10 cellular contexts compared by ENCODE assay signal in the genomic region with DNA sequence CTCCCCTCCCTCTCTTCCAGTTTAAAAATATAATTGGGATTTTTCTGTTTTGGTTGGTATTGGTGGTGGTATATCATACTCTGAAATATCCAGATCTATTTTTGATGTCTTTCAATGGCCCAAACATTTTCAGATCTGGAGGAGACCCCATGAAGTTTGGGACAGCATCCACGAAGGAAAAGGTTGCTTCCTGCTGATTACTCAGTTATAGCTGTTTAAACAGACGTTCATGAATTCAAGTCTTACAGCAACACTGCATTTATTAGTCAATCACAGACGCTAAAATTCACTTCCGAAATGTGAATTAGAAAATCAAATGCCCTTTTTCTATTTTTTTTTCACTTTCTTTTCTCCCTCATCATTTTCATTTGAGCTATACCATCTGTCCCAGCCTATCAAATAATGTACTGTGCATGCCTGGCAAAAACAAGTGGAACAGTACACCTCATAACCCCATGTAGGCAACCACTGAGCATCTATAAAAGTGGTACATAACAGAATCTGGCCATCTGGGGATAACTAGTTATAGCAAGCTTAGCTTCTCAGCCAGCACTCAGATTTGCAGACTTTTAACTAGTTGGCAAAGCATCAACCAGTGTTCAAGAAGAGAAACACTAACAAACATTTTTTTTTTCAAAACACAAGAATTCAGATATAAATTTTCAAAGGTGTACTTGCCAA.
DNase-seq lines count a peak whose midpoint lies in the region; ATAC-seq, FAIRE-seq and TF ChIP-seq lines count a peak whose summit lies in the region.
"Had no signal": no experiment of that assay in that cellular context is flagged by ENCODE, and none has a peak within 500 bp of the region (broad histone marks: within the 10 kb centered on the region; RNA-seq: fewer than 3 reads in every experiment).

No MANE protein-coding gene starts in this region.

- ATAC-seq in SK-N-SH treated with all-trans-retinoic acid at 6 μM for 48 hours (peak; percentile 61), HG03280 (IDR thresholded peaks at IDR 0.05; ENCODE audit: unreplicated experiment) (no peak), GM18858 (IDR thresholded peaks at IDR 0.05; ENCODE audit: unreplicated experiment) (no peak)

- no peaks in the 10 kb centered on the region for H3K9me2 ChIP-seq in GM23248 (ENCODE audit: insufficient read depth)

- TF ChIP-seq CTCF in fibroblast of lung (conservative IDR thresholded peaks at IDR 0.05 in 1 of 2, IDR thresholded peaks at IDR 0.05 in 1 of 2; ENCODE audit: low read depth in 1 of 2, low read length in 2 of 2) (no peak), GM10248 (IDR thresholded peaks at IDR 0.05; ENCODE audit: control extremely low read depth, extremely low read depth, low read depth, missing control alignments) (no peak)

- no peak overlapping the region for H3K27ac ChIP-seq in GM23248
- H3K27ac ChIP-seq in fibroblast of lung (ENCODE audit: insufficient read depth, low read length) = peak overlapping the region; percentile 18
- peak overlapping the region; percentile 80 to 89 for H3K27ac ChIP-seq in small intestine (ENCODE audit: low read depth in 1 of 2, low read length in 1 of 2)

- 85 to 89% methylated on average over 4 of the region's 4 CpGs for WGBS in GM23248 (ENCODE audit: low coverage in 1 of 2, low lambda C conversion rate in 2 of 2, missing lambda C conversion rate in 2 of 2), 2 experiments
- WGBS in small intestine, 3 donors = 33 to 46% (median 44%) methylated on average over 4 of the region's 4 CpGs

- FAIRE-seq in small intestine (lab: Jason Lieb, UNC) = no peak

- H3K4me2 ChIP-seq in GM23248 (ENCODE audit: unreplicated experiment) (peak overlapping the region; percentile 65), fibroblast of lung (ENCODE audit: extremely low read depth, insufficient read depth, low read length) (peak overlapping the region; percentile 77)

- H3K9ac ChIP-seq in GM23248 (0 out of 2 replicates have a peak overlapping the region, but pooled peaks have one; percentile 22), fibroblast of lung (ENCODE audit: insufficient read depth, low read length) (peak overlapping the region; percentile 17)

- H3K79me2 ChIP-seq in GM23248 (ENCODE audit: insufficient read depth) (peaks cover 96% of the 10 kb centered on the region), fibroblast of lung (ENCODE audit: control insufficient read depth, insufficient read depth, low read length) (peaks cover 17% of the 10 kb centered on the region)

- no peak for DNase-seq in GM23248
- peak in 1 of 2 donors; percentile 29 for DNase-seq in fibroblast of lung (ENCODE audit: low read depth in 2 of 2)
- DNase-seq in small intestine = no peak
- DNase-seq in GM10248 (ENCODE audit: extremely low spot score) = no peak
- DNase-seq in HEK293T (ENCODE audit: extremely low spot score) = no peak
- DNase-seq: erythroblast, T-helper 9 cell had no signal

- in situ Hi-C loops in GM23248 (cut with MboI) = no loop called here

- H4K20me1 ChIP-seq in GM23248 (ENCODE audit: insufficient read depth) (no peaks in the 10 kb centered on the region; the same call in 1 of the 2 replicates), fibroblast of lung (ENCODE audit: control insufficient read depth, extremely low read depth, insufficient read depth, low read length) (no peaks in the 10 kb centered on the region)

- no peak overlapping the region for H2AFZ ChIP-seq in GM23248
- H2AFZ ChIP-seq in fibroblast of lung (ENCODE audit: low read length) = no peak overlapping the region

- no peaks in the 10 kb centered on the region for H3K36me3 ChIP-seq in GM23248 (ENCODE audit: low read depth)
- H3K36me3 ChIP-seq in fibroblast of lung (ENCODE audit: control insufficient read depth, insufficient read depth, low read length) = no peaks in the 10 kb centered on the region
- no peaks in the 10 kb centered on the region for H3K36me3 ChIP-seq in small intestine (ENCODE audit: control insufficient read depth in 2 of 2, insufficient read depth in 2 of 2, low read length in 2 of 2)

- H3K4me1 ChIP-seq in GM23248 (ENCODE audit: insufficient read depth) (peaks cover 40% of the 10 kb centered on the region), fibroblast of lung (ENCODE audit: control insufficient read depth, extremely low read depth, insufficient read depth, low read length) (peaks cover 15% of the 10 kb centered on the region), small intestine (ENCODE audit: control insufficient read depth in 2 of 2, insufficient read depth in 1 of 2, low read depth in 1 of 2, low read length in 1 of 2) (peaks cover 10 to 18% of the 10 kb centered on the region in 2 donors)

- POLR2A ChIA-PET in GM10248 (lab: Yijun Ruan, JAX) = interaction anchor here (0.6 to 1.4 kb wide), 3 partner anchors 23 to 37 kb away, joined by 4 to 7 read pairs (median 4); no protein-coding TSS in a partner anchor
- POLR2A ChIA-PET in HEK293T (lab: Yijun Ruan, JAX) = no interaction called here

- H3K9me3 ChIP-seq in GM23248 (ENCODE audit: low read depth) (no peaks in the 10 kb centered on the region), fibroblast of lung (ENCODE audit: control insufficient read depth, insufficient read depth, low read depth, low read length) (no peaks in the 10 kb centered on the region), small intestine (ENCODE audit: control insufficient read depth, low read depth) (no peaks in the 10 kb centered on the region)

- 0 out of 2 replicates have a peak overlapping the region, but pooled peaks have one; percentile 33 for H3K4me3 ChIP-seq in GM23248
- H3K4me3 ChIP-seq in fibroblast of lung (replicated peaks in 1 of 4; ENCODE audit: control extremely low read depth in 1 of 4, insufficient read depth in 1 of 4, low read depth in 3 of 4, low read length in 4 of 4) = peak overlapping the region; percentile 14 to 29 (median 20)
- H3K4me3 ChIP-seq in small intestine (ENCODE audit: low read depth in 1 of 2, low read length in 2 of 2) = no peak overlapping the region

- H3F3A ChIP-seq in GM23248 (ENCODE audit: insufficient read depth) = 0 out of 2 replicates have a peak, but pooled peaks cover 4% of the 10 kb centered on the region

- H3K27me3 ChIP-seq in GM23248 (replicated peaks; ENCODE audit: insufficient read depth) = no peaks in the 10 kb centered on the region
- H3K27me3 ChIP-seq in fibroblast of lung (ENCODE audit: control insufficient read depth, insufficient read depth, low read length) = no peaks in the 10 kb centered on the region
- H3K27me3 ChIP-seq in small intestine (ENCODE audit: control insufficient read depth in 2 of 2, insufficient read depth in 2 of 2, low read length in 2 of 2) = no peaks in the 10 kb centered on the region

- CTCF ChIA-PET in GM10248 (lab: Yijun Ruan, JAX) (interaction anchor here (0.9 to 14.3 kb wide), 9 partner anchors 10 to 63 kb away, joined by 3 to 196 read pairs (median 4); no protein-coding TSS in a partner anchor), HEK293T (lab: Yijun Ruan, JAX) (no interaction called here)

TF ChIP-seq in SK-N-SH treated with all-trans-retinoic acid at 6 μM for 48 hours, 23 proteins besides CTCF, POLR2A, EP300 and RAD21:
- TF ChIP-seq OSR1 (CRISPR knock-in tag; IDR thresholded peaks at IDR 0.05) = no peak
- TF ChIP-seq, protein P1, sequence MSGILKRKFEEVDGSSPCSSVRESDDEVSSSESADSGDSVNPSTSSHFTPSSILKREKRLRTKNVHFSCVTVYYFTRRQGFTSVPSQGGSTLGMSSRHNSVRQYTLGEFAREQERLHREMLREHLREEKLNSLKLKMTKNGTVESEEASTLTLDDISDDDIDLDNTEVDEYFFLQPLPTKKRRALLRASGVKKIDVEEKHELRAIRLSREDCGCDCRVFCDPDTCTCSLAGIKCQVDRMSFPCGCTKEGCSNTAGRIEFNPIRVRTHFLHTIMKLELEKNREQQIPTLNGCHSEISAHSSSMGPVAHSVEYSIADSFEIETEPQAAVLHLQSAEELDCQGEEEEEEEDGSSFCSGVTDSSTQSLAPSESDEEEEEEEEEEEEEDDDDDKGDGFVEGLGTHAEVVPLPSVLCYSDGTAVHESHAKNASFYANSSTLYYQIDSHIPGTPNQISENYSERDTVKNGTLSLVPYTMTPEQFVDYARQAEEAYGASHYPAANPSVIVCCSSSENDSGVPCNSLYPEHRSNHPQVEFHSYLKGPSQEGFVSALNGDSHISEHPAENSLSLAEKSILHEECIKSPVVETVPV (CRISPR knock-in tag; IDR thresholded peaks at IDR 0.05) = no peak
TF ChIP-seq in SK-N-SH treated with all-trans-retinoic acid at 6 μM for 48 hours: peak in this region for 0.

TF ChIP-seq in HEK293T, 16 proteins besides CTCF, POLR2A, EP300 and RAD21:
- no peak for TF ChIP-seq FOXK2 (IDR thresholded peaks at IDR 0.05)
- TF ChIP-seq TARDBP (IDR thresholded peaks at IDR 0.05) = no peak
- TF ChIP-seq ELF4 (IDR thresholded peaks at IDR 0.05) = no peak
- TF ChIP-seq SP1 (IDR thresholded peaks at IDR 0.05) = no peak
- TF ChIP-seq, protein P2, sequence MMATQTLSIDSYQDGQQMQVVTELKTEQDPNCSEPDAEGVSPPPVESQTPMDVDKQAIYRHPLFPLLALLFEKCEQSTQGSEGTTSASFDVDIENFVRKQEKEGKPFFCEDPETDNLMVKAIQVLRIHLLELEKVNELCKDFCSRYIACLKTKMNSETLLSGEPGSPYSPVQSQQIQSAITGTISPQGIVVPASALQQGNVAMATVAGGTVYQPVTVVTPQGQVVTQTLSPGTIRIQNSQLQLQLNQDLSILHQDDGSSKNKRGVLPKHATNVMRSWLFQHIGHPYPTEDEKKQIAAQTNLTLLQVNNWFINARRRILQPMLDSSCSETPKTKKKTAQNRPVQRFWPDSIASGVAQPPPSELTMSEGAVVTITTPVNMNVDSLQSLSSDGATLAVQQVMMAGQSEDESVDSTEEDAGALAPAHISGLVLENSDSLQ (IDR thresholded peaks at IDR 0.05) = no peak

Comparison
In these comparisons a context has a peak if more than half of its experiments do, and no peak if none do; other contexts are left out.
1. H3K4me3 ChIP-seq: peak in GM23248 (single experiment) and fibroblast of lung (4 of 4); none in small intestine (0 of 2).